In genomic region chr12:121748571-121749265, GRCh38 we compare ENCODE assay signal across 8 cellular contexts. TPM values are rescaled to one million over a fixed set of nuclear protein-coding genes. Genes with fewer than 3 reads are reported as not detected.
DNase-seq lines count a peak whose midpoint lies in the region; ATAC-seq and TF ChIP-seq lines count a peak whose summit lies in the region.

No MANE protein-coding gene starts in this region.

- peak overlapping the region; percentile 67 to 83 for H3K27ac Mint-ChIP-seq in activated naive CD4-positive, alpha-beta T cell treated with anti-CD3 and anti-CD28 coated beads, Interleukin-2, amount 50 U/mL, for 72 hours

- peak overlapping the region; percentile 58 for H2BK5ac ChIP-seq in IMR-90 (ENCODE audit: low read depth, low read length, poor library complexity, severe bottlenecking)

- H3K9me3 Mint-ChIP-seq in activated naive CD4-positive, alpha-beta T cell treated with anti-CD3 and anti-CD28 coated beads, Interleukin-2, amount 50 U/mL, for 72 hours, result no peaks in the 10 kb centered on the region

- no TSS peak for BruUV-seq in IMR-90 (replicated peaks; lab: Mats Ljungman, UMichigan)

- H2BK20ac ChIP-seq in IMR-90 (ENCODE audit: low read depth, low read length), result peak overlapping the region; percentile 79

- peak overlapping the region; percentile 52 for H2BK120ac ChIP-seq in IMR-90 (ENCODE audit: low read depth, low read length)

- H3K4me3 ChIP-seq in IMR-90 (ENCODE audit: insufficient read depth, low read depth, low read length) (no peak overlapping the region), iPS-18c (ENCODE audit: insufficient read depth, low read depth, low read length) (peak overlapping the region; percentile 3; the same call in 1 of the 2 replicates), aorta (ENCODE audit: low read length in 2 of 2) (no peak overlapping the region)

- peak overlapping the region; percentile 66 for H3K18ac ChIP-seq in IMR-90 (ENCODE audit: low read depth, low read length)

- no peak overlapping the region for H3K9ac ChIP-seq in IMR-90 (ENCODE audit: low read depth, low read length)

- no peak overlapping the region for H3K23ac ChIP-seq in IMR-90 (ENCODE audit: low read depth, low read length)

- H3K56ac ChIP-seq in IMR-90 (ENCODE audit: extremely low read depth, insufficient read depth, low read length), result no peak overlapping the region

- H3K36me3 ChIP-seq in IMR-90 (ENCODE audit: control insufficient read depth, insufficient read depth, low read length) (peaks cover 22% of the 10 kb centered on the region), aorta (ENCODE audit: control insufficient read depth in 1 of 2, insufficient read depth in 2 of 2, low read length in 1 of 2) (no peaks in the 10 kb centered on the region)

- H4K91ac ChIP-seq in IMR-90 (ENCODE audit: insufficient read depth, low read depth, low read length), result peak overlapping the region; percentile 59

- TF ChIP-seq RAD21 in IMR-90 (IDR thresholded peaks at IDR 0.05; ENCODE audit: low read length), result no peak

- ATAC-seq in IMR-90 (ENCODE audit: low read depth), result peak; percentile 99
- peak; percentile 51 to 87 for ATAC-seq in activated naive CD4-positive, alpha-beta T cell treated with anti-CD3 and anti-CD28 coated beads, Interleukin-2, amount 50 U/mL, for 72 hours
- ATAC-seq in aorta (ENCODE audit: low FRiP score), result peak; percentile 67
- ATAC-seq in GM21515 (IDR thresholded peaks at IDR 0.05; ENCODE audit: unreplicated experiment), result no peak
- ATAC-seq in GM21786 (IDR thresholded peaks at IDR 0.05; ENCODE audit: unreplicated experiment), result no peak
- no peak for ATAC-seq in GM21528 (IDR thresholded peaks at IDR 0.05; ENCODE audit: low FRiP score, unreplicated experiment)

- peaks cover 7% of the 10 kb centered on the region for H4K20me1 ChIP-seq in IMR-90 (ENCODE audit: insufficient read depth, low read length)

- H3K4me1 ChIP-seq in IMR-90 (ENCODE audit: control insufficient read depth, insufficient read depth, low read length) (peaks cover 10% of the 10 kb centered on the region), aorta (ENCODE audit: control insufficient read depth in 1 of 2, insufficient read depth in 2 of 2, low read length in 2 of 2) (no peaks in the 10 kb centered on the region)

- POLR2A ChIA-PET in IMR-90 (lab: Charles Lee; ENCODE audit: unreplicated experiment), result no interaction called here

- H3K9me3 ChIP-seq in IMR-90 (ENCODE audit: control insufficient read depth, insufficient read depth, low read length) (no peaks in the 10 kb centered on the region), iPS-18c (ENCODE audit: control insufficient read depth, insufficient read depth, low read length) (peaks cover 2% of the 10 kb centered on the region), aorta (ENCODE audit: control insufficient read depth, low read length) (no peaks in the 10 kb centered on the region)

- H3K4ac ChIP-seq in IMR-90 (ENCODE audit: low read depth, low read length), result peak overlapping the region; percentile 85

- peak; percentile 75 for DNase-seq in Daoy (ENCODE audit: low read depth)
- DNase-seq in IMR-90, result peak; percentile 96
- no peak for DNase-seq in activated naive CD4-positive, alpha-beta T cell treated with anti-CD3 and anti-CD28 coated beads, Interleukin-2, amount 50 U/mL, for 72 hours (ENCODE audit: low spot score in 2 of 2)
- DNase-seq in aorta, result no peak

- no peak for TF ChIP-seq CTCF in IMR-90 (conservative IDR thresholded peaks at IDR 0.05; ENCODE audit: low read depth, low read length)

- H2BK15ac ChIP-seq in IMR-90 (ENCODE audit: low read depth, low read length), result peak overlapping the region; percentile 49; the same call in 1 of the 3 replicates

- H3K9me1 ChIP-seq in IMR-90 (ENCODE audit: insufficient read depth, low read length), result peaks cover 10% of the 10 kb centered on the region; the same call in 1 of the 2 replicates

- H4K8ac ChIP-seq in IMR-90 (ENCODE audit: low read depth in 2 of 2, low read length in 2 of 2), result peak overlapping the region in 1 of 2 experiments; percentile 71; a peak in 2 of 4 replicates

- dilution Hi-C loops in IMR-90 (cut with HindIII; ENCODE audit: low sequenced_read_pairs, unreplicated experiment), result no loop called here

- in situ Hi-C loops in IMR-90 (cut with MboI; ENCODE audit: low sequenced_read_pairs), result no loop called here

- H3K27ac ChIP-seq in IMR-90 (ENCODE audit: insufficient read depth, low read length), result peak overlapping the region; percentile 67
- H3K27ac ChIP-seq in aorta (ENCODE audit: low read depth in 1 of 2, low read length in 2 of 2), result no peak overlapping the region

- H2AFZ ChIP-seq in IMR-90 (replicated peaks; ENCODE audit: low read length, poor library complexity), result peak overlapping the region; percentile 83

- peak overlapping the region; percentile 88 for H2AK5ac ChIP-seq in IMR-90 (ENCODE audit: low read depth, low read length)

- H3K14ac ChIP-seq in IMR-90 (replicated peaks; ENCODE audit: low read depth, low read length), result peak overlapping the region; percentile 57

- CTCF ChIA-PET in IMR-90 (lab: Yijun Ruan, JAX), result no interaction called here

- peak overlapping the region; percentile 61; the same call in 1 of the 2 replicates for H4K5ac ChIP-seq in IMR-90 (ENCODE audit: low read depth, low read length)

- peak overlapping the region; percentile 18; the same call in 1 of the 2 replicates for H3K4me2 ChIP-seq in IMR-90 (ENCODE audit: low read depth, low read length)

- intact Hi-C loops in IMR-90 (cut with micrococcal nuclease) (no loop called here), aorta (cut with DNase I) (no loop called here)

- no peaks in the 10 kb centered on the region for H3K27me3 ChIP-seq in IMR-90 (ENCODE audit: control insufficient read depth, insufficient read depth, low read length)
- H3K27me3 ChIP-seq in aorta (ENCODE audit: control insufficient read depth in 1 of 2, insufficient read depth in 2 of 2, low read length in 1 of 2), result no peaks in the 10 kb centered on the region

- no peak for TF ChIP-seq POLR2A in IMR-90 (IDR thresholded peaks at IDR 0.05; ENCODE audit: low read depth, low read length)

- H2AK9ac ChIP-seq in IMR-90 (replicated peaks; ENCODE audit: low read depth, low read length, poor library complexity), result peak overlapping the region; percentile 74

- H3K79me1 ChIP-seq in IMR-90 (ENCODE audit: low read depth in 1 of 2, low read length in 2 of 2), result peaks cover 3 to 30% of the 10 kb centered on the region in 2 experiments

- H3K36me3 Mint-ChIP-seq in activated naive CD4-positive, alpha-beta T cell treated with anti-CD3 and anti-CD28 coated beads, Interleukin-2, amount 50 U/mL, for 72 hours, result no peaks in the 10 kb centered on the region

- WGBS in IMR-90 (ENCODE audit: extremely low coverage in 2 of 2, insufficient read length in 1 of 2), 2 experiments, result 4% methylated on average over 8 of the region's 17 CpGs; no CpG with 5 or more reads in 1 of the 2 experiments
- WGBS in aorta, 2 donors, result 58 to 69% methylated on average over 17 of the region's 17 CpGs

TF ChIP-seq in IMR-90, 13 proteins besides CTCF, POLR2A, EP300 and RAD21 (continues in another document):
- peak; percentile 58 for TF ChIP-seq MAZ (IDR thresholded peaks at IDR 0.05; ENCODE audit: borderline replicate concordance, low read depth, low read length)
- peak; percentile 9 for TF ChIP-seq BHLHE40 (IDR thresholded peaks at IDR 0.05; ENCODE audit: low read depth, low read length)
- TF ChIP-seq MXI1 (IDR thresholded peaks at IDR 0.05; ENCODE audit: borderline replicate concordance, low read depth, low read length), result 0 out of 2 replicates have a peak, but pooled peaks have one; percentile 18
- no peak for TF ChIP-seq CEBPB (IDR thresholded peaks at IDR 0.05; ENCODE audit: low read depth, low read length)
- TF ChIP-seq ELK1 (IDR thresholded peaks at IDR 0.05; ENCODE audit: borderline replicate concordance, low read depth, low read length), result no peak
- TF ChIP-seq NFE2L2 (IDR thresholded peaks at IDR 0.05; ENCODE audit: low read depth, low read length), result peak; percentile 75
- no peak for TF ChIP-seq RCOR1 (IDR thresholded peaks at IDR 0.05; ENCODE audit: insufficient replicate concordance, low read length)

RNA-seq across cellular contexts. Expression of gene TMEM120B, which starts 36.2 kb away (rescaled TPM):
- total RNA-seq in Daoy (2014; rRNA removed; shearing (Covaris generic)), result 2.3 and 3.9 TPM in 2 replicates
- total RNA-seq in IMR-90 (2012; rRNA removed), result 9.2 and 10.6 TPM in 2 replicates
- polyA plus RNA-seq in IMR-90 (2012; rRNA removed), result 18.3 and 18.4 TPM in 2 replicates
- 7.7 and 14.0 TPM in 2 replicates for polyA plus RNA-seq in IMR-90 (2012; cell fraction: cytosol; rRNA removed)
- 83.2 and 114 TPM in 2 replicates for polyA plus RNA-seq in IMR-90 (2012; cell fraction: nucleus; rRNA removed; ENCODE audit: low replicate concordance)
- total RNA-seq in activated naive CD4-positive, alpha-beta T cell treated with anti-CD3 and anti-CD28 coated beads, Interleukin-2, amount 50 U/mL, for 72 hours, result 10 to 100 TPM in 1 of 2 donors, 1 to 10 TPM in 1; 6.3 to 11.8 TPM
- total RNA-seq in aorta, result 10 to 100 TPM in 1 of 2 donors, 1 to 10 TPM in 1; 8.6 to 12.0 TPM
- 1 to 10 TPM; 1.5 to 9.6 TPM for polyA plus RNA-seq in aorta

RNA-seq across cellular contexts. Expression of gene RHOF, which starts 44.8 kb away (rescaled TPM):
- 16.1 and 19.1 TPM in 2 replicates for total RNA-seq in Daoy (2014; rRNA removed; shearing (Covaris generic))
- total RNA-seq in IMR-90 (2012; rRNA removed) (3.0 and 3.9 TPM in 2 replicates), aorta (10 to 100 TPM in 1 of 2 donors, 1 to 10 TPM in 1; 5.6 to 18.0 TPM)
- polyA plus RNA-seq in IMR-90 (2012; rRNA removed) (5.1 and 5.3 TPM in 2 replicates), aorta (10 to 100 TPM in 1 of 2 donors, 1 to 10 TPM in 1; 5.2 to 12.5 TPM)
- 4.7 and 7.8 TPM in 2 replicates for polyA plus RNA-seq in IMR-90 (2012; cell fraction: cytosol; rRNA removed)
- polyA plus RNA-seq in IMR-90 (2012; cell fraction: nucleus; rRNA removed; ENCODE audit: low replicate concordance), result 14.0 and 15.7 TPM in 2 replicates
- 10 to 100 TPM; 95.3 to 96.2 TPM for total RNA-seq in activated naive CD4-positive, alpha-beta T cell treated with anti-CD3 and anti-CD28 coated beads, Interleukin-2, amount 50 U/mL, for 72 hours

RNA-seq across cellular contexts. Expression of gene SETD1B, which starts 55.1 kb away (rescaled TPM):
- 2.3 and 2.6 TPM in 2 replicates for total RNA-seq in Daoy (2014; rRNA removed; shearing (Covaris generic))
- total RNA-seq in IMR-90 (2012; rRNA removed) (0.83 and 0.90 TPM in 2 replicates), aorta (10 to 100 TPM; 30.9 to 31.9 TPM)
- polyA plus RNA-seq in IMR-90 (2012; rRNA removed) (5.1 and 5.5 TPM in 2 replicates), aorta (10 to 100 TPM in 1 of 2 donors, 1 to 10 TPM in 1; 4.4 to 33.4 TPM)
- polyA plus RNA-seq in IMR-90 (2012; cell fraction: cytosol; rRNA removed), result 3.1 and 3.5 TPM in 2 replicates
- polyA plus RNA-seq in IMR-90 (2012; cell fraction: nucleus; rRNA removed; ENCODE audit: low replicate concordance), result 14.8 and 15.1 TPM in 2 replicates
- 10 to 100 TPM; 13.8 to 16.7 TPM for total RNA-seq in activated naive CD4-positive, alpha-beta T cell treated with anti-CD3 and anti-CD28 coated beads, Interleukin-2, amount 50 U/mL, for 72 hours

Comparison
In these comparisons a context has a peak if more than half of its experiments do, and no peak if none do; other contexts are left out.
1. DNase-seq: peak in Daoy (single experiment) and IMR-90 (single experiment); none in activated naive CD4-positive, alpha-beta T cell treated with anti-CD3 and anti-CD28 coated beads, Interleukin-2, amount 50 U/mL, for 72 hours (0 of 2) and aorta (0 of 2).
2. ATAC-seq: peak in IMR-90 (single experiment), activated naive CD4-positive, alpha-beta T cell treated with anti-CD3 and anti-CD28 coated beads, Interleukin-2, amount 50 U/mL, for 72 hours (2 of 2) and aorta (single experiment); none in GM21515 (single experiment), GM21786 (single experiment) and GM21528 (single experiment).